Comparison of ENCODE assay signal across 33 cellular contexts in genomic region chr2:147610491-147611050, GRCh38.
"Had no signal": no experiment of that assay in that cellular context is flagged by ENCODE, and none has a peak within 500 bp of the region (broad histone marks: within the 10 kb centered on the region; RNA-seq: fewer than 3 reads in every experiment).

No MANE protein-coding gene starts in this region.

- H3K9me3 Mint-ChIP-seq: activated T-cell treated with anti-CD3 and anti-CD28 coated beads, Interleukin-2, amount 50 U/mL, for 24 hours; activated T-helper 17 cell treated with anti-CD3 and anti-CD28 coated beads, Interleukin-2, amount 50 U/mL, for 72 hours; dendritic cell treated with granulocyte-macrophage colony-stimulating factor and Interleukin-4, amounts not matched to agents 40 ng/mL and 50 ng/mL, for 4 days; neural crest cell had no signal

- H3K4me1 Mint-ChIP-seq: activated T-helper 17 cell treated with anti-CD3 and anti-CD28 coated beads, Interleukin-2, amount 50 U/mL, for 72 hours; T-helper 17 cell had no signal

- H3K4me1 ChIP-seq: left ventricle myocardium inferior, parathyroid adenoma, psoas muscle, testis had no signal

- H3K27ac Mint-ChIP-seq: activated T-cell treated with anti-CD3 and anti-CD28 coated beads, Interleukin-2, amount 50 U/mL, for 24 hours; activated T-helper 17 cell treated with anti-CD3 and anti-CD28 coated beads, Interleukin-2, amount 50 U/mL, for 72 hours; dendritic cell treated with granulocyte-macrophage colony-stimulating factor and Interleukin-4, amounts not matched to agents 40 ng/mL and 50 ng/mL, for 4 days; naive thymus-derived CD4-positive, alpha-beta T cell; T-helper 17 cell had no signal

- H3K4me3 Mint-ChIP-seq: activated T-cell treated with anti-CD3 and anti-CD28 coated beads, Interleukin-2, amount 50 U/mL, for 24 hours; activated T-helper 17 cell treated with anti-CD3 and anti-CD28 coated beads, Interleukin-2, amount 50 U/mL, for 72 hours; dendritic cell treated with granulocyte-macrophage colony-stimulating factor and Interleukin-4, amounts not matched to agents 40 ng/mL and 50 ng/mL, for 4 days; naive thymus-derived CD4-positive, alpha-beta T cell; neural crest cell; T-helper 17 cell had no signal

- H3K4me3 ChIP-seq: esophagus squamous epithelium, left ventricle myocardium inferior, lung, mucosa of descending colon, psoas muscle, sigmoid colon, testis, transverse colon had no signal

- DNase-seq: activated CD4-positive, alpha-beta T cell treated with anti-CD3 and anti-CD28 coated beads for 48 hours; activated CD4-positive, alpha-beta T cell treated with anti-CD3 and anti-CD28 coated beads, Interleukin-2, amount 50 U/mL, for 48 hours; activated CD8-positive, alpha-beta memory T cell treated with anti-CD3 and anti-CD28 coated beads for 24 hours; activated CD8-positive, alpha-beta memory T cell treated with anti-CD3 and anti-CD28 coated beads, Interleukin-2, amount 50 U/mL, for 4 hours; activated gamma-delta T cell treated with Interleukin-2 at 50 U/mL for 16 hours; activated naive CD4-positive, alpha-beta T cell treated with anti-CD3 and anti-CD28 coated beads, Interleukin-2, amount 50 U/mL, for 16 hours; activated T-cell treated with anti-CD3 and anti-CD28 coated beads, Interleukin-2, amount 50 U/mL, for 24 hours; amniotic stem cell; central memory CD4-positive, alpha-beta T cell; esophagus squamous epithelium; left ventricle myocardium inferior; mucosa of descending colon; naive thymus-derived CD4-positive, alpha-beta T cell; occipital lobe; psoas muscle; sigmoid colon; stimulated activated CD4-positive, alpha-beta T cell treated with anti-CD3 and anti-CD28 coated beads, Interleukin-4, amount 100 ng/mL, for 1 hour; stimulated activated naive CD8-positive, alpha-beta T cell treated with anti-CD3 and anti-CD28 coated beads, Interleukin-15, Interleukin-2, amounts not matched to agents 100 U/mL and 50 U/mL, for 24 hours; T-helper 17 cell; T1000; testis; transverse colon; WERI-Rb-1 had no signal

- H3K27me3 ChIP-seq: esophagus squamous epithelium, sigmoid colon, testis, transverse colon had no signal

- H3K36me3 ChIP-seq: esophagus squamous epithelium, left ventricle myocardium inferior, sigmoid colon, transverse colon, WERI-Rb-1 had no signal

- H3K27ac ChIP-seq: epithelial cell of prostate, esophagus squamous epithelium, left ventricle myocardium inferior, parathyroid adenoma, psoas muscle, sigmoid colon, testis, transverse colon, WERI-Rb-1 had no signal

- H3K9me3 ChIP-seq: esophagus squamous epithelium, left ventricle myocardium inferior, mucosa of descending colon, psoas muscle, sigmoid colon, testis, transverse colon had no signal

- FAIRE-seq: astrocyte, endometrium, islet of Langerhans had no signal

- ATAC-seq: activated CD4-positive, CD25-positive, alpha-beta regulatory T cell treated with anti-CD3 and anti-CD28 coated beads, Interleukin-2, amount 50 U/mL, for 24 hours; activated T-helper 17 cell treated with anti-CD3 and anti-CD28 coated beads, Interleukin-2, amount 50 U/mL, for 72 hours; mucosa of descending colon; naive thymus-derived CD4-positive, alpha-beta T cell; psoas muscle; stimulated activated naive CD8-positive, alpha-beta T cell treated with anti-CD3 and anti-CD28 coated beads, Interleukin-15, Interleukin-2, amounts not matched to agents 100 U/mL and 50 U/mL, for 24 hours; T-helper 17 cell had no signal

- H3K27me3 Mint-ChIP-seq: activated T-cell treated with anti-CD3 and anti-CD28 coated beads, Interleukin-2, amount 50 U/mL, for 24 hours; activated T-helper 17 cell treated with anti-CD3 and anti-CD28 coated beads, Interleukin-2, amount 50 U/mL, for 72 hours; dendritic cell treated with granulocyte-macrophage colony-stimulating factor and Interleukin-4, amounts not matched to agents 40 ng/mL and 50 ng/mL, for 4 days; naive thymus-derived CD4-positive, alpha-beta T cell; T-helper 17 cell had no signal
